Comparison of ENCODE assay signal across 1 cellular context in the genomic region with DNA sequence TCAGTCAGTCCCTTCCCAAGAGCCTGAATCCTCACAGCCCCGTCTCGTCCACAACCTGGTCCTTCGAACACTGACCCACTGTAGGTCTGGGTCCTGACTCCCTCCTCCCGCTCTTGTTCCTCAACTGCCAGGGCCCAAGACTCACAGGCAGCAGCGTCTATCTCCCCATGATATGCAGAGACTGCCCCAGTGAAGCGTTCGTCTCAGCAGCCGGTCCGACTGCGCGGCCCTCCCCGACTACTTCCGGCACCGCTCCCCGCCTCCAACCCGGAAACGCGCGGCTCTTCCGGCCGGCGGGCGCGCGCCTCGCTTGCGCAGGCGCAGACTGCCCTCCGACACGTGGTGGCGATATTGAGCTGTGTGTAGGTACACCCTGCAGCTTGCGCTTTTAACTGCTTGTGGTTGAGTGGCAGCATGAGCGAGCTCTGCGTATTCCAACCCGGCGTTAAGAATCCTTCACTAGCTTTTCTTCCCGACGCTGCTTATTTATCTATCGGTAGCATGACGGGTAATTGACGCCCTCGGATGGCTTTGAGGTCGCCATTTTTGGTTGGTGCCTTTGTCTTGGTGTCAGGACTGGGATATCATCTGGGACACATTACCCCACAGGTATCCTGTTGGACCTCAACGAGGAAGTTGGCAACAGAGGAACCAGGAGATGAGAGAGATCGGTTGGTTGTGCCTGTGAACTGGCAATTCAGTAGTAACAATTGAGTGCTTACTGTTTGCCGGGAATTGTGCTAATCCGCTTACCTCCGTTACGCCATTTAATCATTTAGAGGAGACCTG.
TF ChIP-seq lines count a peak whose summit lies in the region.

A gene with protein sequence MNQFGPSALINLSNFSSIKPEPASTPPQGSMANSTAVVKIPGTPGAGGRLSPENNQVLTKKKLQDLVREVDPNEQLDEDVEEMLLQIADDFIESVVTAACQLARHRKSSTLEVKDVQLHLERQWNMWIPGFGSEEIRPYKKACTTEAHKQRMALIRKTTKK (minus strand): TSS at position 221 of the 789 bp plus-strand sequence. CDS start 20,986 bp downstream, outside the sequence.

TF ChIP-seq in K562, 482 proteins besides CTCF, POLR2A, EP300 and RAD21 (continued from another document):
- TF ChIP-seq, protein P1, sequence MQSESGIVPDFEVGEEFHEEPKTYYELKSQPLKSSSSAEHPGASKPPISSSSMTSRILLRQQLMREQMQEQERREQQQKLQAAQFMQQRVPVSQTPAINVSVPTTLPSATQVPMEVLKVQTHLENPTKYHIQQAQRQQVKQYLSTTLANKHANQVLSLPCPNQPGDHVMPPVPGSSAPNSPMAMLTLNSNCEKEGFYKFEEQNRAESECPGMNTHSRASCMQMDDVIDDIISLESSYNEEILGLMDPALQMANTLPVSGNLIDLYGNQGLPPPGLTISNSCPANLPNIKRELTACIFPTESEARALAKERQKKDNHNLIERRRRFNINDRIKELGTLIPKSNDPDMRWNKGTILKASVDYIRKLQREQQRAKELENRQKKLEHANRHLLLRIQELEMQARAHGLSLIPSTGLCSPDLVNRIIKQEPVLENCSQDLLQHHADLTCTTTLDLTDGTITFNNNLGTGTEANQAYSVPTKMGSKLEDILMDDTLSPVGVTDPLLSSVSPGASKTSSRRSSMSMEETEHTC (IDR thresholded peaks at IDR 0.05): peak; percentile 41; the same call in 1 of the 2 replicates
- TF ChIP-seq RAD51 (IDR thresholded peaks at IDR 0.05; ENCODE audit: borderline replicate concordance, low read depth) (peak; percentile 69), GABPA (tag; conservative IDR thresholded peaks at IDR 0.05; ENCODE audit: low read depth) (peak; percentile 99), NKRF (IDR thresholded peaks at IDR 0.05; ENCODE audit: borderline replicate concordance) (peak; percentile 58; the same call in 1 of the 2 replicates), JUNB (CRISPR knock-in tag; conservative IDR thresholded peaks at IDR 0.05) (no peak), POLR2AphosphoS5 (IDR thresholded peaks at IDR 0.05; ENCODE audit: control insufficient read depth, insufficient read depth, low read depth, low read length) (peak; percentile 95), ZNF232 (CRISPR knock-in tag; IDR thresholded peaks at IDR 0.05) (0 out of 2 replicates have a peak, but pooled peaks have one; percentile 4), NFE2L1 (tag; IDR thresholded peaks at IDR 0.05; ENCODE audit: borderline replicate concordance, low read depth) (no peak), RB1 (IDR thresholded peaks at IDR 0.05; ENCODE audit: low read depth) (peak; percentile 94)
- TF ChIP-seq, protein P2, sequence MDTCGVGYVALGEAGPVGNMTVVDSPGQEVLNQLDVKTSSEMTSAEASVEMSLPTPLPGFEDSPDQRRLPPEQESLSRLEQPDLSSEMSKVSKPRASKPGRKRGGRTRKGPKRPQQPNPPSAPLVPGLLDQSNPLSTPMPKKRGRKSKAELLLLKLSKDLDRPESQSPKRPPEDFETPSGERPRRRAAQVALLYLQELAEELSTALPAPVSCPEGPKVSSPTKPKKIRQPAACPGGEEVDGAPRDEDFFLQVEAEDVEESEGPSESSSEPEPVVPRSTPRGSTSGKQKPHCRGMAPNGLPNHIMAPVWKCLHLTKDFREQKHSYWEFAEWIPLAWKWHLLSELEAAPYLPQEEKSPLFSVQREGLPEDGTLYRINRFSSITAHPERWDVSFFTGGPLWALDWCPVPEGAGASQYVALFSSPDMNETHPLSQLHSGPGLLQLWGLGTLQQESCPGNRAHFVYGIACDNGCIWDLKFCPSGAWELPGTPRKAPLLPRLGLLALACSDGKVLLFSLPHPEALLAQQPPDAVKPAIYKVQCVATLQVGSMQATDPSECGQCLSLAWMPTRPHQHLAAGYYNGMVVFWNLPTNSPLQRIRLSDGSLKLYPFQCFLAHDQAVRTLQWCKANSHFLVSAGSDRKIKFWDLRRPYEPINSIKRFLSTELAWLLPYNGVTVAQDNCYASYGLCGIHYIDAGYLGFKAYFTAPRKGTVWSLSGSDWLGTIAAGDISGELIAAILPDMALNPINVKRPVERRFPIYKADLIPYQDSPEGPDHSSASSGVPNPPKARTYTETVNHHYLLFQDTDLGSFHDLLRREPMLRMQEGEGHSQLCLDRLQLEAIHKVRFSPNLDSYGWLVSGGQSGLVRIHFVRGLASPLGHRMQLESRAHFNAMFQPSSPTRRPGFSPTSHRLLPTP (IDR thresholded peaks at IDR 0.05; ENCODE audit: borderline replicate concordance, extremely low read depth, insufficient read length): no peak
TF ChIP-seq in K562: peak in this region for 220.
